In genomic region chr22:20703816-20704609, GRCh38 we compare ENCODE assay signal across 8 cellular contexts.
DNase-seq lines count a peak whose midpoint lies in the region; ATAC-seq and TF ChIP-seq lines count a peak whose summit lies in the region.
"Not testable (repeated sequence)": the region's sequence is repeated elsewhere in the genome, so short reads cannot be mapped to it uniquely, and the experiment has no call there.

No MANE protein-coding gene starts in this region.

- H3K36me3 ChIP-seq in CD4-positive, CD25-positive, alpha-beta regulatory T cell (ENCODE audit: control insufficient read depth, insufficient read depth, low read length); mesendoderm (ENCODE audit: control insufficient read depth, insufficient read depth, low read length): not testable (repeated sequence)
- peaks cover 0 to 28% (median 5%) of the 10 kb centered on the region in 6 donors for H3K36me3 ChIP-seq in spleen

- not testable (repeated sequence) for H3K27me3 ChIP-seq in CD4-positive, CD25-positive, alpha-beta regulatory T cell (ENCODE audit: control insufficient read depth, insufficient read depth, low read length); mesendoderm (ENCODE audit: insufficient read depth, low read length, poor library complexity); spleen (replicated peaks in 1 of 7)

- not testable (repeated sequence) for H2BK15ac ChIP-seq in mesendoderm (replicated peaks; ENCODE audit: low read depth)

- not testable (repeated sequence) for H3K18ac ChIP-seq in mesendoderm (ENCODE audit: low read length)

- peaks cover 0 to 21% (median 11%) of the 10 kb centered on the region in 4 donors for H3K4me1 Mint-ChIP-seq in CD4-positive, CD25-positive, alpha-beta regulatory T cell
- peaks cover 20% of the 10 kb centered on the region for H3K4me1 Mint-ChIP-seq in activated naive CD4-positive, alpha-beta T cell treated with anti-CD3 and anti-CD28 coated beads, Interleukin-2, amount 10 ng/mL, durations not matched to agents 7 days and 5 days

- not testable (repeated sequence) for H3K9me3 ChIP-seq in CD4-positive, CD25-positive, alpha-beta regulatory T cell (ENCODE audit: control insufficient read depth in 2 of 2, low read length in 2 of 2); spleen

- not testable (repeated sequence) for H3K4ac ChIP-seq in mesendoderm (ENCODE audit: low read depth, low read length)

- not testable (repeated sequence) for H2BK5ac ChIP-seq in mesendoderm (ENCODE audit: low read length)

- not testable (repeated sequence) for H3K79me1 ChIP-seq in mesendoderm (ENCODE audit: low read length)

- WGBS in mesendoderm (ENCODE audit: extremely low coverage, insufficient coverage, low lambda C conversion rate): no CpG with 5 or more reads among the region's 79 CpGs
- WGBS in spleen, 5 donors: 3 to 11% (median 4%) methylated on average over 6 to 67 of the region's 79 CpGs

- not testable (repeated sequence) for H4K8ac ChIP-seq in mesendoderm (ENCODE audit: low read depth, low read length)

- not testable (repeated sequence) for TF ChIP-seq POLR2A in spleen (IDR thresholded peaks at IDR 0.05)

- H3K4me3 Mint-ChIP-seq in CD4-positive, CD25-positive, alpha-beta regulatory T cell: peak overlapping the region; percentile 74 to 90 (median 84)
- peak overlapping the region; percentile 61 for H3K4me3 Mint-ChIP-seq in activated naive CD4-positive, alpha-beta T cell treated with anti-CD3 and anti-CD28 coated beads, Interleukin-2, amount 10 ng/mL, durations not matched to agents 7 days and 5 days

- H2AK5ac ChIP-seq in mesendoderm (ENCODE audit: low read length): not testable (repeated sequence)

- not testable (repeated sequence) for H4K5ac ChIP-seq in mesendoderm (ENCODE audit: low read length)

- H3K36me3 Mint-ChIP-seq in CD4-positive, CD25-positive, alpha-beta regulatory T cell; activated naive CD4-positive, alpha-beta T cell treated with anti-CD3 and anti-CD28 coated beads, Interleukin-2, amount 10 ng/mL, durations not matched to agents 7 days and 5 days: not testable (repeated sequence)

- H3K9me3 Mint-ChIP-seq in CD4-positive, CD25-positive, alpha-beta regulatory T cell; activated naive CD4-positive, alpha-beta T cell treated with anti-CD3 and anti-CD28 coated beads, Interleukin-2, amount 10 ng/mL, durations not matched to agents 7 days and 5 days: not testable (repeated sequence)

- intact Hi-C loops in spleen (cut with DNase I; ENCODE audit: low total_unique reads): not testable (repeated sequence)

- H3K9ac ChIP-seq in mesendoderm (ENCODE audit: low read length): not testable (repeated sequence)

- not testable (repeated sequence) for H3K56ac ChIP-seq in mesendoderm (ENCODE audit: low read length)

- not testable (repeated sequence) for H3K4me2 ChIP-seq in mesendoderm (ENCODE audit: low read length)

- H2BK120ac ChIP-seq in mesendoderm (ENCODE audit: low read depth, low read length): not testable (repeated sequence)

- H3K79me2 ChIP-seq in mesendoderm (ENCODE audit: control insufficient read depth, insufficient read depth, low read length): not testable (repeated sequence)

- not testable (repeated sequence) for H3K27me3 Mint-ChIP-seq in CD4-positive, CD25-positive, alpha-beta regulatory T cell
- peaks cover 28% of the 10 kb centered on the region for H3K27me3 Mint-ChIP-seq in activated naive CD4-positive, alpha-beta T cell treated with anti-CD3 and anti-CD28 coated beads, Interleukin-2, amount 10 ng/mL, durations not matched to agents 7 days and 5 days

- not testable (repeated sequence) for H3K4me3 ChIP-seq in CD4-positive, CD25-positive, alpha-beta regulatory T cell (ENCODE audit: low read depth, low read length); mesendoderm (ENCODE audit: low read length)
- peak overlapping the region in 6 of 8 donors; percentile 30 to 81 (median 62) for H3K4me3 ChIP-seq in spleen

- DNase-seq in CD4-positive, CD25-positive, alpha-beta regulatory T cell: peak; percentile 13 to 40 (median 25)
- DNase-seq in NCI-H1105 (lab: John Stamatoyannopoulos, UW): peak; percentile 9
- peak; percentile 20 for DNase-seq in T-helper 22 cell (ENCODE audit: low read depth)
- peak; percentile 54 for DNase-seq in activated naive CD4-positive, alpha-beta T cell treated with anti-CD3 and anti-CD28 coated beads, Interleukin-2, amount 10 ng/mL, durations not matched to agents 7 days and 5 days
- DNase-seq in epithelial cell of prostate (ENCODE audit: low read depth, low spot score): not testable (repeated sequence)
- DNase-seq in mesendoderm: peak; percentile 28
- DNase-seq in spleen: peak; percentile 89

- H3K27ac ChIP-seq in CD4-positive, CD25-positive, alpha-beta regulatory T cell (ENCODE audit: insufficient read depth, low read length, poor library complexity, severe bottlenecking); mesendoderm (ENCODE audit: low read depth, low read length); spleen: not testable (repeated sequence)
- peak overlapping the region; percentile 16 for H3K27ac ChIP-seq in epithelial cell of prostate

- H3K23ac ChIP-seq in mesendoderm (ENCODE audit: low read length): not testable (repeated sequence)

- CTCF ChIA-PET in activated naive CD4-positive, alpha-beta T cell treated with anti-CD3 and anti-CD28 coated beads, Interleukin-2, amount 10 ng/mL, durations not matched to agents 7 days and 5 days (lab: Charles Lee): interaction anchor here (0.6 to 1.7 kb wide), 2 partner anchors 38 to 393 kb away, joined by 4 to 7 read pairs; no protein-coding TSS in a partner anchor

- not testable (repeated sequence) for ATAC-seq in CD4-positive, CD25-positive, alpha-beta regulatory T cell (ENCODE audit: low read depth in 2 of 2)
- peak; percentile 2 for ATAC-seq in GM21737 (IDR thresholded peaks at IDR 0.05; ENCODE audit: unreplicated experiment)

- not testable (repeated sequence) for H3K27ac Mint-ChIP-seq in CD4-positive, CD25-positive, alpha-beta regulatory T cell
- H3K27ac Mint-ChIP-seq in activated naive CD4-positive, alpha-beta T cell treated with anti-CD3 and anti-CD28 coated beads, Interleukin-2, amount 10 ng/mL, durations not matched to agents 7 days and 5 days: peak overlapping the region; percentile 52

- not testable (repeated sequence) for TF ChIP-seq CTCF in spleen (IDR thresholded peaks at IDR 0.05 in 8 of 11, conservative IDR thresholded peaks at IDR 0.05 in 3 of 11)

- not testable (repeated sequence) for H3K4me1 ChIP-seq in CD4-positive, CD25-positive, alpha-beta regulatory T cell (ENCODE audit: control insufficient read depth, insufficient read depth, low read length, poor library complexity, severe bottlenecking); mesendoderm (ENCODE audit: control insufficient read depth, low read depth, low read length)
- peaks cover 4 to 18% (median 15%) of the 10 kb centered on the region in 6 donors for H3K4me1 ChIP-seq in spleen
